Comparison of ENCODE assay signal across 24 cellular contexts in genomic region chr5:173538018-173538417, GRCh38.
"Had no signal": no experiment of that assay in that cellular context is flagged by ENCODE, and none has a peak within 500 bp of the region (broad histone marks: within the 10 kb centered on the region; RNA-seq: fewer than 3 reads in every experiment).

No MANE protein-coding gene starts in this region.

- DNase-seq: activated CD4-positive, alpha-beta memory T cell treated with anti-CD3 and anti-CD28 coated beads for 36 hours; activated CD4-positive, alpha-beta T cell treated with anti-CD3 and anti-CD28 coated beads, Interleukin-2, amount 10 ng/mL, durations not matched to agents 7 days and 5 days; activated CD4-positive, CD25-positive, alpha-beta regulatory T cell; activated CD8-positive, alpha-beta memory T cell treated with anti-CD3 and anti-CD28 coated beads for 24 hours; activated effector memory CD4-positive, alpha-beta T cell treated with anti-CD3 and anti-CD28 coated beads, Interleukin-2, amount 50 U/mL, for 16 hours; activated naive CD4-positive, alpha-beta T cell treated with anti-CD3 and anti-CD28 coated beads, Interleukin-2, amount 10 ng/mL, durations not matched to agents 7 days and 5 days; activated naive CD8-positive, alpha-beta T cell treated with anti-CD3 and anti-CD28 coated beads for 36 hours; activated T-cell treated with anti-CD3 and anti-CD28 coated beads, Interleukin-2, amount 50 U/mL, for 4 hours; brain microvascular endothelial cell; MG63; NCI-H1105; NCI-H1436; NCI-H1694 treated with DMSO at 0.1 percent for 48 hours; NCI-H2029 treated with DMSO at 0.1 percent for 48 hours; NCI-H345; NCI-H510A; NCI-H526 treated with DMSO at 0.1 percent for 48 hours; SIG-M5; T-cell; T1000 had no signal

- H3K27me3 ChIP-seq: brain microvascular endothelial cell, cardiac muscle cell, MG63 had no signal

- H3K27ac ChIP-seq: brain microvascular endothelial cell, cardiac muscle cell, KMS-11, SK-N-MC, VCaP had no signal

- H3K9me3 ChIP-seq: MG63 had no signal

- H3K9ac ChIP-seq: KMS-11 had no signal

- ATAC-seq: activated T-cell treated with anti-CD3 and anti-CD28 coated beads, Interleukin-2, amount 50 U/mL, for 4 hours; T-cell had no signal

- H3K4me2 ChIP-seq: KMS-11 had no signal

- H3K4me3 ChIP-seq: cardiac muscle cell, MG63, SK-N-MC had no signal

- H3K36me3 ChIP-seq: brain microvascular endothelial cell, cardiac muscle cell, MG63 had no signal
